ENCODE assay signal across 1 cellular context in genomic region chr12:124125472-124125871, GRCh38.
TF ChIP-seq lines count a peak whose summit lies in the region.

No MANE protein-coding gene starts in this region.

TF ChIP-seq in K562, 482 proteins besides CTCF, POLR2A, EP300 and RAD21 (continued from another document):
- TF ChIP-seq, protein P1, sequence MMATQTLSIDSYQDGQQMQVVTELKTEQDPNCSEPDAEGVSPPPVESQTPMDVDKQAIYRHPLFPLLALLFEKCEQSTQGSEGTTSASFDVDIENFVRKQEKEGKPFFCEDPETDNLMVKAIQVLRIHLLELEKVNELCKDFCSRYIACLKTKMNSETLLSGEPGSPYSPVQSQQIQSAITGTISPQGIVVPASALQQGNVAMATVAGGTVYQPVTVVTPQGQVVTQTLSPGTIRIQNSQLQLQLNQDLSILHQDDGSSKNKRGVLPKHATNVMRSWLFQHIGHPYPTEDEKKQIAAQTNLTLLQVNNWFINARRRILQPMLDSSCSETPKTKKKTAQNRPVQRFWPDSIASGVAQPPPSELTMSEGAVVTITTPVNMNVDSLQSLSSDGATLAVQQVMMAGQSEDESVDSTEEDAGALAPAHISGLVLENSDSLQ (IDR thresholded peaks at IDR 0.05) = 0 out of 2 replicates have a peak, but pooled peaks have one; percentile 10
- TF ChIP-seq FOXP1 (CRISPR knock-in tag; IDR thresholded peaks at IDR 0.05) (no peak), CAMTA2 (CRISPR knock-in tag; conservative IDR thresholded peaks at IDR 0.05) (no peak), ZNF24 (IDR thresholded peaks at IDR 0.05) (no peak), SAP30 (IDR thresholded peaks at IDR 0.05; ENCODE audit: borderline replicate concordance, insufficient read depth, low read depth, low read length, poor library complexity, severe bottlenecking) (no peak), KLF16 (IDR thresholded peaks at IDR 0.05) (no peak), HCFC1 (IDR thresholded peaks at IDR 0.05; ENCODE audit: low read depth, low read length) (no peak), NR2C1 (IDR thresholded peaks at IDR 0.05) (no peak), NR2C1 (tag; IDR thresholded peaks at IDR 0.05) (no peak), TRIM24 (IDR thresholded peaks at IDR 0.05) (no peak), TAF1 (IDR thresholded peaks at IDR 0.05; ENCODE audit: control insufficient read depth, extremely low read depth, insufficient read depth, low read length, severe bottlenecking) (no peak), ZBTB8A (IDR thresholded peaks at IDR 0.05; ENCODE audit: partially characterized antibody) (no peak), BCOR (IDR thresholded peaks at IDR 0.05) (no peak), EGR1 (conservative IDR thresholded peaks at IDR 0.05) (no peak)
- TF ChIP-seq, protein P2, sequence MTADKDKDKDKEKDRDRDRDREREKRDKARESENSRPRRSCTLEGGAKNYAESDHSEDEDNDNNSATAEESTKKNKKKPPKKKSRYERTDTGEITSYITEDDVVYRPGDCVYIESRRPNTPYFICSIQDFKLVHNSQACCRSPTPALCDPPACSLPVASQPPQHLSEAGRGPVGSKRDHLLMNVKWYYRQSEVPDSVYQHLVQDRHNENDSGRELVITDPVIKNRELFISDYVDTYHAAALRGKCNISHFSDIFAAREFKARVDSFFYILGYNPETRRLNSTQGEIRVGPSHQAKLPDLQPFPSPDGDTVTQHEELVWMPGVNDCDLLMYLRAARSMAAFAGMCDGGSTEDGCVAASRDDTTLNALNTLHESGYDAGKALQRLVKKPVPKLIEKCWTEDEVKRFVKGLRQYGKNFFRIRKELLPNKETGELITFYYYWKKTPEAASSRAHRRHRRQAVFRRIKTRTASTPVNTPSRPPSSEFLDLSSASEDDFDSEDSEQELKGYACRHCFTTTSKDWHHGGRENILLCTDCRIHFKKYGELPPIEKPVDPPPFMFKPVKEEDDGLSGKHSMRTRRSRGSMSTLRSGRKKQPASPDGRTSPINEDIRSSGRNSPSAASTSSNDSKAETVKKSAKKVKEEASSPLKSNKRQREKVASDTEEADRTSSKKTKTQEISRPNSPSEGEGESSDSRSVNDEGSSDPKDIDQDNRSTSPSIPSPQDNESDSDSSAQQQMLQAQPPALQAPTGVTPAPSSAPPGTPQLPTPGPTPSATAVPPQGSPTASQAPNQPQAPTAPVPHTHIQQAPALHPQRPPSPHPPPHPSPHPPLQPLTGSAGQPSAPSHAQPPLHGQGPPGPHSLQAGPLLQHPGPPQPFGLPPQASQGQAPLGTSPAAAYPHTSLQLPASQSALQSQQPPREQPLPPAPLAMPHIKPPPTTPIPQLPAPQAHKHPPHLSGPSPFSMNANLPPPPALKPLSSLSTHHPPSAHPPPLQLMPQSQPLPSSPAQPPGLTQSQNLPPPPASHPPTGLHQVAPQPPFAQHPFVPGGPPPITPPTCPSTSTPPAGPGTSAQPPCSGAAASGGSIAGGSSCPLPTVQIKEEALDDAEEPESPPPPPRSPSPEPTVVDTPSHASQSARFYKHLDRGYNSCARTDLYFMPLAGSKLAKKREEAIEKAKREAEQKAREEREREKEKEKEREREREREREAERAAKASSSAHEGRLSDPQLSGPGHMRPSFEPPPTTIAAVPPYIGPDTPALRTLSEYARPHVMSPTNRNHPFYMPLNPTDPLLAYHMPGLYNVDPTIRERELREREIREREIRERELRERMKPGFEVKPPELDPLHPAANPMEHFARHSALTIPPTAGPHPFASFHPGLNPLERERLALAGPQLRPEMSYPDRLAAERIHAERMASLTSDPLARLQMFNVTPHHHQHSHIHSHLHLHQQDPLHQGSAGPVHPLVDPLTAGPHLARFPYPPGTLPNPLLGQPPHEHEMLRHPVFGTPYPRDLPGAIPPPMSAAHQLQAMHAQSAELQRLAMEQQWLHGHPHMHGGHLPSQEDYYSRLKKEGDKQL (CRISPR knock-in tag; IDR thresholded peaks at IDR 0.05; ENCODE audit: borderline replicate concordance) = no peak
